Comparison of ENCODE assay signal across 38 cellular contexts in the genomic region with DNA sequence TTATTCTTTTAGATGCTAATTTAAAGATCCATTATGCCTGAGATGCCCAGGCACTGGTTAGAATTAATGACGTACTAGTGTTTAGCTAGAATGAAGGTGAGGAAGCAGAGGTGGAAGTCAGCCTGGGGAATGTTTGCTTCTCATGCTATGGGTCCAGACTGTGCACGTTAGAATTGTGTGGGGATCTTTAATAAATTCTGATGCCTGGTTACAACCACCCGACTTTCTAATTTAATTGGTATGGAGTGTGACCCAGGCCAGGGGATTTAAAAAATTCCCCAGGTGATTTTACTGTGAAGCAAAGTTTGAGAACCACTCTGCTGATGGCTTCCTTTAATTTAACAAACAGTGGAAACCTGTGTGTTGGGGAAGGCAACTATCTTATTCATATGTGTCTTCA.
"Had no signal": no experiment of that assay in that cellular context is flagged by ENCODE, and none has a peak within 500 bp of the region (broad histone marks: within the 10 kb centered on the region; RNA-seq: fewer than 3 reads in every experiment).

No MANE protein-coding gene starts in this region.

- FAIRE-seq: astrocyte, bronchial epithelial cell, TTC549 had no signal

- H3K9me3 ChIP-seq: adrenal gland had no signal

- H3K4me3 Mint-ChIP-seq: activated B cell treated with CpG ODN at 0.5 μM for 24 hours; activated CD4-positive, alpha-beta memory T cell treated with anti-CD3 and anti-CD28 coated beads for 36 hours; activated CD4-positive, alpha-beta T cell treated with anti-CD3 and anti-CD28 coated beads, Interleukin-2, amount 10 ng/mL, durations not matched to agents 24 days and 14 days; activated CD8-positive, alpha-beta T cell treated with anti-CD3 and anti-CD28 coated beads for 36 hours; activated naive CD4-positive, alpha-beta T cell treated with anti-CD3 and anti-CD28 coated beads for 36 hours; activated naive CD8-positive, alpha-beta T cell treated with anti-CD3 and anti-CD28 coated beads for 36 hours; activated T-cell treated with anti-CD3 and anti-CD28 coated beads, Interleukin-2, amount 50 U/mL, for 4 hours; activated T-cell treated with anti-CD3 and anti-CD28 coated beads, Interleukin-2, amount 50 U/mL, for 72 hours; activated T-helper 1 cell treated with anti-CD3 and anti-CD28 coated beads, Interleukin-12 subunit alpha, Interleukin-12 subunit beta, Interleukin-2, Interleukin-4 antibody, amounts not matched to agents 30 ng/mL and 10 ng/mL and 1 ng/mL, durations not matched to agents 14 hours and 24 hours and 36 hours; activated T-helper 17 cell treated with anti-CD3 and anti-CD28 coated beads, Interleukin-2, amount 50 U/mL, for 72 hours; brain; central memory CD8-positive, alpha-beta T cell; T-helper 1 cell treated with Interleukin-12 subunit alpha and Interleukin-12 subunit beta and Interleukin-4 antibody, amounts not matched to agents 30 μg/mL and 1 μg/mL, for 36 hours; T-helper 2 cell treated with Interferon-gamma antibody and Interleukin-4, amounts not matched to agents 5 μg/mL and 100 μg/mL, for 36 hours had no signal

- H3K36me3 Mint-ChIP-seq: brain had no signal

- ATAC-seq: activated CD8-positive, alpha-beta T cell treated with anti-CD3 and anti-CD28 coated beads for 36 hours; activated naive CD4-positive, alpha-beta T cell treated with anti-CD3 and anti-CD28 coated beads, Interleukin-2, amount 50 U/mL, for 72 hours; activated T-cell treated with anti-CD3 and anti-CD28 coated beads, Interleukin-2, amount 50 U/mL, for 4 hours; activated T-cell treated with anti-CD3 and anti-CD28 coated beads, Interleukin-2, amount 50 U/mL, for 72 hours; activated T-helper 17 cell treated with anti-CD3 and anti-CD28 coated beads, Interleukin-2, amount 50 U/mL, for 72 hours had no signal

- H3K27ac ChIP-seq: adrenal gland, VCaP had no signal

- DNase-seq: activated B cell treated with CpG ODN at 0.5 μM for 24 hours; activated CD4-positive, alpha-beta memory T cell treated with anti-CD3 and anti-CD28 coated beads for 36 hours; activated CD4-positive, alpha-beta T cell treated with anti-CD3 and anti-CD28 coated beads for 4 hours; activated CD4-positive, alpha-beta T cell treated with anti-CD3 and anti-CD28 coated beads, Interleukin-2, amount 10 ng/mL, durations not matched to agents 24 days and 14 days; activated CD4-positive, alpha-beta T cell treated with anti-CD3 and anti-CD28 coated beads, Interleukin-2, amount 50 U/mL, for 1 hour; activated CD4-positive, alpha-beta T cell treated with anti-CD3 and anti-CD28 coated beads, Interleukin-2, amount 50 U/mL, for 4 hours; activated CD4-positive, CD25-positive, alpha-beta regulatory T cell treated with anti-CD3 and anti-CD28 coated beads, Interleukin-2, amount 50 U/mL, for 72 hours; activated CD8-positive, alpha-beta memory T cell treated with anti-CD3 and anti-CD28 coated beads, Interleukin-2, amount 50 U/mL, for 4 hours; activated CD8-positive, alpha-beta T cell treated with anti-CD3 and anti-CD28 coated beads for 36 hours; activated effector memory CD4-positive, alpha-beta T cell treated with anti-CD3 and anti-CD28 coated beads, Interleukin-2, amount 50 U/mL, for 16 hours; activated gamma-delta T cell treated with Interleukin-2 at 50 U/mL for 16 hours; activated naive CD4-positive, alpha-beta T cell; activated naive CD4-positive, alpha-beta T cell treated with anti-CD3 and anti-CD28 coated beads for 36 hours; activated naive CD4-positive, alpha-beta T cell treated with anti-CD3 and anti-CD28 coated beads, Interleukin-2, amount 50 U/mL, for 16 hours; activated naive CD8-positive, alpha-beta T cell treated with anti-CD3 and anti-CD28 coated beads for 36 hours; activated T-cell treated with anti-CD3 and anti-CD28 coated beads for 4 hours; activated T-cell treated with anti-CD3 and anti-CD28 coated beads, Interleukin-2, amount 50 U/mL, for 1 hour; activated T-cell treated with anti-CD3 and anti-CD28 coated beads, Interleukin-2, amount 50 U/mL, for 4 hours; activated T-cell treated with anti-CD3 and anti-CD28 coated beads, Interleukin-2, amount 50 U/mL, for 72 hours; adrenal gland; amniotic stem cell; aorta; caudate nucleus; T-helper 1 cell; T-helper 2 cell; T-helper 9 cell had no signal

- H3K27ac Mint-ChIP-seq: activated B cell treated with CpG ODN at 0.5 μM for 24 hours; activated CD4-positive, alpha-beta memory T cell treated with anti-CD3 and anti-CD28 coated beads for 36 hours; activated CD4-positive, alpha-beta T cell treated with anti-CD3 and anti-CD28 coated beads, Interleukin-2, amount 10 ng/mL, durations not matched to agents 24 days and 14 days; activated CD8-positive, alpha-beta T cell treated with anti-CD3 and anti-CD28 coated beads for 36 hours; activated naive CD4-positive, alpha-beta T cell treated with anti-CD3 and anti-CD28 coated beads for 36 hours; activated naive CD8-positive, alpha-beta T cell treated with anti-CD3 and anti-CD28 coated beads for 36 hours; activated T-helper 1 cell treated with anti-CD3 and anti-CD28 coated beads, Interleukin-12 subunit alpha, Interleukin-12 subunit beta, Interleukin-2, Interleukin-4 antibody, amounts not matched to agents 30 ng/mL and 10 ng/mL and 1 ng/mL, durations not matched to agents 14 hours and 24 hours and 36 hours; activated T-helper 17 cell treated with anti-CD3 and anti-CD28 coated beads, Interleukin-2, amount 50 U/mL, for 72 hours; brain; T-helper 1 cell treated with Interleukin-12 subunit alpha and Interleukin-12 subunit beta and Interleukin-4 antibody, amounts not matched to agents 30 μg/mL and 1 μg/mL, for 36 hours; T-helper 2 cell treated with Interferon-gamma antibody and Interleukin-4, amounts not matched to agents 5 μg/mL and 100 μg/mL, for 36 hours had no signal

- H3K27me3 ChIP-seq: adrenal gland, cardiac muscle cell had no signal

- H3K9me3 Mint-ChIP-seq: activated B cell treated with CpG ODN at 0.5 μM for 24 hours; activated CD4-positive, alpha-beta memory T cell treated with anti-CD3 and anti-CD28 coated beads for 36 hours; activated CD4-positive, alpha-beta T cell treated with anti-CD3 and anti-CD28 coated beads, Interleukin-2, amount 10 ng/mL, durations not matched to agents 24 days and 14 days; activated CD8-positive, alpha-beta T cell treated with anti-CD3 and anti-CD28 coated beads for 36 hours; activated naive CD4-positive, alpha-beta T cell treated with anti-CD3 and anti-CD28 coated beads for 36 hours; activated naive CD4-positive, alpha-beta T cell treated with anti-CD3 and anti-CD28 coated beads, Interleukin-2, amount 50 U/mL, for 72 hours; activated naive CD8-positive, alpha-beta T cell treated with anti-CD3 and anti-CD28 coated beads for 36 hours; activated T-cell treated with anti-CD3 and anti-CD28 coated beads, Interleukin-2, amount 50 U/mL, for 4 hours; activated T-cell treated with anti-CD3 and anti-CD28 coated beads, Interleukin-2, amount 50 U/mL, for 72 hours; activated T-helper 1 cell treated with anti-CD3 and anti-CD28 coated beads, Interleukin-12 subunit alpha, Interleukin-12 subunit beta, Interleukin-2, Interleukin-4 antibody, amounts not matched to agents 30 ng/mL and 10 ng/mL and 1 ng/mL, durations not matched to agents 14 hours and 24 hours and 36 hours; activated T-helper 17 cell treated with anti-CD3 and anti-CD28 coated beads, Interleukin-2, amount 50 U/mL, for 72 hours; brain; central memory CD8-positive, alpha-beta T cell; T-helper 1 cell treated with Interleukin-12 subunit alpha and Interleukin-12 subunit beta and Interleukin-4 antibody, amounts not matched to agents 30 μg/mL and 1 μg/mL, for 36 hours; T-helper 2 cell treated with Interferon-gamma antibody and Interleukin-4, amounts not matched to agents 5 μg/mL and 100 μg/mL, for 36 hours had no signal

- H3K36me3 ChIP-seq: adrenal gland, cardiac muscle cell had no signal

- H3K27me3 Mint-ChIP-seq: activated B cell treated with CpG ODN at 0.5 μM for 24 hours; activated CD4-positive, alpha-beta memory T cell treated with anti-CD3 and anti-CD28 coated beads for 36 hours; activated CD4-positive, alpha-beta T cell treated with anti-CD3 and anti-CD28 coated beads, Interleukin-2, amount 10 ng/mL, durations not matched to agents 24 days and 14 days; activated CD8-positive, alpha-beta T cell treated with anti-CD3 and anti-CD28 coated beads for 36 hours; activated naive CD8-positive, alpha-beta T cell treated with anti-CD3 and anti-CD28 coated beads for 36 hours; activated T-helper 17 cell treated with anti-CD3 and anti-CD28 coated beads, Interleukin-2, amount 50 U/mL, for 72 hours; central memory CD8-positive, alpha-beta T cell had no signal

- H3K4me1 Mint-ChIP-seq: activated B cell treated with CpG ODN at 0.5 μM for 24 hours had no signal

- H3K4me3 ChIP-seq: adrenal gland, cardiac muscle cell had no signal
